15 cellular contexts compared by ENCODE assay signal in the genomic region with DNA sequence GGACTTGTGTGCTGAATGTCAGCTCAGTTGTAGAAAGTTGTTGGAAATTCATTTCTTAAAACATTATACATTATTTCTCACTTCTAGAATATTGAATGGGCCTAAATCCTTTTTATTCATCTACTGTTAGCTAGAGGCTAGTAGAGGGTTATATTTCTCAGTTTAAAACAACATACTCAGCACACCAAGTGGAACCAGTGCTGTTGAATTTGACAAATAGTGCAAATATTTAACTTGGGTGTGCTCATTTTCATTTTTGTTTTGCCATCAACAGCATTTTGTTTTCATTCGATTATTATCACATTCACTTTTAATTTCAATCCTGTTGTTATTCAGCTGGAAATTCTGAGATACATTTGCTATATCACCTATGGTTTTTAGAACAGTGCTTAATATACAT.
"Had no signal": no experiment of that assay in that cellular context is flagged by ENCODE, and none has a peak within 500 bp of the region (broad histone marks: within the 10 kb centered on the region; RNA-seq: fewer than 3 reads in every experiment).

No MANE protein-coding gene starts in this region.

- H3K4me1 ChIP-seq: esophagus muscularis mucosa, right atrium auricular region, sigmoid colon had no signal

- H3K4me3 Mint-ChIP-seq: naive thymus-derived CD8-positive, alpha-beta T cell had no signal

- DNase-seq: effector memory CD4-positive, alpha-beta T cell; gastrocnemius medialis; glutamatergic neuron; islet precursor cell; mucosa of descending colon; naive thymus-derived CD8-positive, alpha-beta T cell; sigmoid colon; small intestine; stimulated activated CD4-positive, alpha-beta T cell treated with anti-CD3 and anti-CD28 coated beads, Interleukin-12 subunit alpha, Interleukin-12 subunit beta, amount 100 ng/mL, for 4 hours; stimulated activated CD4-positive, alpha-beta T cell treated with anti-CD3 and anti-CD28 coated beads, Interleukin-2, amount 100 ng/mL, for 48 hours; stimulated activated naive CD4-positive, alpha-beta T cell treated with Interleukin-2 at 50 U/mL for 16 hours had no signal

- H3K9me3 ChIP-seq: esophagus muscularis mucosa, gastrocnemius medialis, mucosa of descending colon, neutrophil, right atrium auricular region, sigmoid colon had no signal

- H3K4me3 ChIP-seq: esophagus muscularis mucosa, gastrocnemius medialis, mucosa of descending colon, right atrium auricular region, sigmoid colon had no signal

- H3K27ac ChIP-seq: esophagus muscularis mucosa, gastrocnemius medialis, neutrophil, right atrium auricular region, sigmoid colon had no signal

- H3K4me1 Mint-ChIP-seq: naive thymus-derived CD8-positive, alpha-beta T cell had no signal

- H3K27ac Mint-ChIP-seq: naive thymus-derived CD8-positive, alpha-beta T cell had no signal

- H3K36me3 Mint-ChIP-seq: naive thymus-derived CD8-positive, alpha-beta T cell had no signal

- H3K27me3 ChIP-seq: esophagus muscularis mucosa, gastrocnemius medialis, neutrophil, right atrium auricular region, sigmoid colon had no signal

- ATAC-seq: left lobe of liver; mucosa of descending colon; naive thymus-derived CD8-positive, alpha-beta T cell had no signal

- H3K36me3 ChIP-seq: esophagus muscularis mucosa, gastrocnemius medialis, neutrophil, right atrium auricular region, sigmoid colon had no signal
